8 cellular contexts compared by ENCODE assay signal in genomic region chr14:23057757-23058653, GRCh38. TPM values are rescaled to one million over a fixed set of nuclear protein-coding genes. Genes with fewer than 3 reads are reported as not detected.
DNase-seq lines count a peak whose midpoint lies in the region; ATAC-seq and TF ChIP-seq lines count a peak whose summit lies in the region.

No MANE protein-coding gene starts in this region.

- peaks cover 14% of the 10 kb centered on the region for H3K4me1 ChIP-seq in CD8-positive, alpha-beta memory T cell (ENCODE audit: insufficient read depth, low read length)
- peaks cover 29% of the 10 kb centered on the region for H3K4me1 ChIP-seq in osteoblast (ENCODE audit: insufficient read depth, low read length)
- peaks cover 15% of the 10 kb centered on the region for H3K4me1 ChIP-seq in thymus (ENCODE audit: control insufficient read depth, insufficient read depth, low read length)

- H3K4me3 ChIP-seq in CD8-positive, alpha-beta memory T cell (ENCODE audit: low read length) = peak overlapping the region; percentile 74
- peak overlapping the region; percentile 69 for H3K4me3 ChIP-seq in osteoblast (ENCODE audit: insufficient read depth, low read length)
- peak overlapping the region; percentile 77 for H3K4me3 ChIP-seq in thymus (ENCODE audit: low read length)

- peaks cover 16 to 19% (median 18%) of the 10 kb centered on the region in 3 donors for H3K4me1 Mint-ChIP-seq in CD8-positive, alpha-beta memory T cell

- no peak overlapping the region for H3K27ac ChIP-seq in CD8-positive, alpha-beta memory T cell (ENCODE audit: low read depth, low read length)
- peak overlapping the region; percentile 7 for H3K27ac ChIP-seq in osteoblast (ENCODE audit: low read depth, low read length)
- H3K27ac ChIP-seq in thymus (ENCODE audit: low read depth) = peak overlapping the region; percentile 31

- no peaks in the 10 kb centered on the region for H3K9me3 ChIP-seq in CD8-positive, alpha-beta memory T cell (ENCODE audit: low read length)
- no peaks in the 10 kb centered on the region for H3K9me3 ChIP-seq in osteoblast (ENCODE audit: low read depth, low read length)
- peaks cover 1% of the 10 kb centered on the region for H3K9me3 ChIP-seq in thymus (ENCODE audit: control insufficient read depth)

- peaks cover 11% of the 10 kb centered on the region for H3K79me2 ChIP-seq in osteoblast (ENCODE audit: insufficient read depth, low read length)

- H3K9me3 Mint-ChIP-seq in CD8-positive, alpha-beta memory T cell = no peaks in the 10 kb centered on the region

- POLR2A ChIA-PET in CD8-positive, alpha-beta memory T cell (lab: Charles Lee) = interaction anchor here (0.5 to 1.5 kb wide), 8 partner anchors 10 to 488 kb away, joined by 3 to 14 read pairs (median 6); partner anchors contain the start of gene AJUBA

- H2AFZ ChIP-seq in osteoblast (ENCODE audit: low read length) = no peak overlapping the region

- H3K27ac Mint-ChIP-seq in CD8-positive, alpha-beta memory T cell = peak overlapping the region in 7 of 8 donors; percentile 37 to 92 (median 66)

- peaks cover 0 to 46% (median 11%) of the 10 kb centered on the region in 3 donors for H3K36me3 Mint-ChIP-seq in CD8-positive, alpha-beta memory T cell

- ATAC-seq in GM21723 (IDR thresholded peaks at IDR 0.05; ENCODE audit: unreplicated experiment) = peak; percentile 64

- peaks cover 29% of the 10 kb centered on the region for H3K36me3 ChIP-seq in CD8-positive, alpha-beta memory T cell (ENCODE audit: insufficient read depth, low read length)
- H3K36me3 ChIP-seq in osteoblast (ENCODE audit: insufficient read depth, low read length) (peaks cover 38% of the 10 kb centered on the region), thymus (ENCODE audit: control insufficient read depth, insufficient read depth) (peaks cover 55% of the 10 kb centered on the region)

- 4% methylated on average over 51 of the region's 51 CpGs for WGBS in thymus

- DNase-seq in CD8-positive, alpha-beta memory T cell = peak; percentile 74 to 90 (median 81)
- DNase-seq in activated T-helper 1 cell treated with Interleukin-2 at 50 U/mL for 16 hours (ENCODE audit: low read depth) = peak; percentile 75
- peak; percentile 71 for DNase-seq in foreskin melanocyte
- peak; percentile 99 for DNase-seq in osteoblast (ENCODE audit: insufficient read length, low spot score, missing footprints)
- no peak for DNase-seq in DMS53 treated with DMSO at 0.1 percent for 48 hours (lab: John Stamatoyannopoulos, UW; ENCODE audit: unreplicated experiment)

- peak overlapping the region; percentile 93 for H3K4me2 ChIP-seq in osteoblast (ENCODE audit: insufficient read depth, low read length)

- H3K27me3 Mint-ChIP-seq in CD8-positive, alpha-beta memory T cell = no peaks in the 10 kb centered on the region

- H4K20me1 ChIP-seq in osteoblast (ENCODE audit: insufficient read depth, low read length) = peaks cover 26% of the 10 kb centered on the region

- no peaks in the 10 kb centered on the region for H3K27me3 ChIP-seq in CD8-positive, alpha-beta memory T cell (ENCODE audit: insufficient read depth, low read length, poor library complexity, severe bottlenecking)
- H3K27me3 ChIP-seq in osteoblast (ENCODE audit: insufficient read depth, low read length) (no peaks in the 10 kb centered on the region), thymus (ENCODE audit: control insufficient read depth, insufficient read depth) (no peaks in the 10 kb centered on the region)

- TF ChIP-seq CTCF in LNCAP (IDR thresholded peaks at IDR 0.05) (peak; percentile 88), osteoblast (IDR thresholded peaks at IDR 0.05; ENCODE audit: extremely low read depth, low read depth, low read length) (peak; percentile 94)

- CTCF ChIA-PET in CD8-positive, alpha-beta memory T cell (lab: Charles Lee) = interaction anchor here (0.7 to 21.2 kb wide), 33 partner anchors 9 to 488 kb away, joined by 3 to 732 read pairs (median 5); partner anchors contain the start of genes ACIN1, AJUBA, C14orf119 and PRMT5

- peak overlapping the region; percentile 85 to 95 (median 90) for H3K4me3 Mint-ChIP-seq in CD8-positive, alpha-beta memory T cell

RNA-seq across cellular contexts. Expression of gene CDH24, which starts 0.7 kb away (rescaled TPM):
- under 1 TPM; 0.82 to 0.88 TPM for total RNA-seq in CD8-positive, alpha-beta memory T cell
- polyA plus RNA-seq in CD8-positive, alpha-beta memory T cell = 0.36 TPM
- 3.3 and 3.5 TPM in 2 replicates for total RNA-seq in osteoblast
- 7.0 TPM for polyA plus RNA-seq in thymus

RNA-seq across cellular contexts. Expression of gene PSMB11, which starts 16.0 kb away (rescaled TPM):
- total RNA-seq in CD8-positive, alpha-beta memory T cell = not detected
- not detected for polyA plus RNA-seq in CD8-positive, alpha-beta memory T cell
- total RNA-seq in osteoblast = not detected in 2 replicates
- 0.62 TPM for polyA plus RNA-seq in thymus

RNA-seq across cellular contexts. Expression of gene PSMB5, which starts 23.3 kb away (rescaled TPM):
- total RNA-seq in CD8-positive, alpha-beta memory T cell = 100 to 1,000 TPM; 186 to 198 TPM
- 37.1 TPM for polyA plus RNA-seq in CD8-positive, alpha-beta memory T cell
- total RNA-seq in osteoblast = 162 and 164 TPM in 2 replicates
- polyA plus RNA-seq in thymus = 71.0 TPM

RNA-seq across cellular contexts. Expression of gene ACIN1, which starts 36.9 kb away (rescaled TPM):
- total RNA-seq in CD8-positive, alpha-beta memory T cell = 100 to 1,000 TPM; 195 to 198 TPM
- 15.1 TPM for polyA plus RNA-seq in CD8-positive, alpha-beta memory T cell
- total RNA-seq in osteoblast = 90.5 and 103 TPM in 2 replicates
- 123 TPM for polyA plus RNA-seq in thymus

RNA-seq across cellular contexts. Expression of gene C14orf119, which starts 37.3 kb away (rescaled TPM):
- 10 to 100 TPM; 52.5 to 55.6 TPM for total RNA-seq in CD8-positive, alpha-beta memory T cell
- polyA plus RNA-seq in CD8-positive, alpha-beta memory T cell = 112 TPM
- 41.5 and 43.1 TPM in 2 replicates for total RNA-seq in osteoblast
- polyA plus RNA-seq in thymus = 43.6 TPM
